Comparison of ENCODE assay signal across 1 cellular context in genomic region chr19:40611900-40612698, GRCh38.
TF ChIP-seq lines count a peak whose summit lies in the region.

No MANE protein-coding gene starts in this region.

TF ChIP-seq in HCT116, 20 proteins besides CTCF, POLR2A, EP300 and RAD21:
- TF ChIP-seq FOSL1 (IDR thresholded peaks at IDR 0.05; ENCODE audit: low read depth): no peak
- no peak for TF ChIP-seq TCF7L2 (IDR thresholded peaks at IDR 0.05; ENCODE audit: borderline replicate concordance, extremely low read depth, insufficient read depth, insufficient read length)
- no peak for TF ChIP-seq CEBPB (IDR thresholded peaks at IDR 0.05; ENCODE audit: low read depth)
- no peak for TF ChIP-seq CBX3 (IDR thresholded peaks at IDR 0.05; ENCODE audit: low read depth)
- TF ChIP-seq POLR2AphosphoS5 (IDR thresholded peaks at IDR 0.05; ENCODE audit: low read depth, low read length): no peak; the same call in 1 of the 2 replicates
- TF ChIP-seq EZH2phosphoT487 (IDR thresholded peaks at IDR 0.05; ENCODE audit: borderline replicate concordance): no peak
- TF ChIP-seq YY1 (IDR thresholded peaks at IDR 0.05; ENCODE audit: extremely low read depth, insufficient replicate concordance, low read depth, low read length): no peak
- TF ChIP-seq, protein P1, sequence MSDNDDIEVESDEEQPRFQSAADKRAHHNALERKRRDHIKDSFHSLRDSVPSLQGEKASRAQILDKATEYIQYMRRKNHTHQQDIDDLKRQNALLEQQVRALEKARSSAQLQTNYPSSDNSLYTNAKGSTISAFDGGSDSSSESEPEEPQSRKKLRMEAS (IDR thresholded peaks at IDR 0.05): no peak
- TF ChIP-seq, protein P2, sequence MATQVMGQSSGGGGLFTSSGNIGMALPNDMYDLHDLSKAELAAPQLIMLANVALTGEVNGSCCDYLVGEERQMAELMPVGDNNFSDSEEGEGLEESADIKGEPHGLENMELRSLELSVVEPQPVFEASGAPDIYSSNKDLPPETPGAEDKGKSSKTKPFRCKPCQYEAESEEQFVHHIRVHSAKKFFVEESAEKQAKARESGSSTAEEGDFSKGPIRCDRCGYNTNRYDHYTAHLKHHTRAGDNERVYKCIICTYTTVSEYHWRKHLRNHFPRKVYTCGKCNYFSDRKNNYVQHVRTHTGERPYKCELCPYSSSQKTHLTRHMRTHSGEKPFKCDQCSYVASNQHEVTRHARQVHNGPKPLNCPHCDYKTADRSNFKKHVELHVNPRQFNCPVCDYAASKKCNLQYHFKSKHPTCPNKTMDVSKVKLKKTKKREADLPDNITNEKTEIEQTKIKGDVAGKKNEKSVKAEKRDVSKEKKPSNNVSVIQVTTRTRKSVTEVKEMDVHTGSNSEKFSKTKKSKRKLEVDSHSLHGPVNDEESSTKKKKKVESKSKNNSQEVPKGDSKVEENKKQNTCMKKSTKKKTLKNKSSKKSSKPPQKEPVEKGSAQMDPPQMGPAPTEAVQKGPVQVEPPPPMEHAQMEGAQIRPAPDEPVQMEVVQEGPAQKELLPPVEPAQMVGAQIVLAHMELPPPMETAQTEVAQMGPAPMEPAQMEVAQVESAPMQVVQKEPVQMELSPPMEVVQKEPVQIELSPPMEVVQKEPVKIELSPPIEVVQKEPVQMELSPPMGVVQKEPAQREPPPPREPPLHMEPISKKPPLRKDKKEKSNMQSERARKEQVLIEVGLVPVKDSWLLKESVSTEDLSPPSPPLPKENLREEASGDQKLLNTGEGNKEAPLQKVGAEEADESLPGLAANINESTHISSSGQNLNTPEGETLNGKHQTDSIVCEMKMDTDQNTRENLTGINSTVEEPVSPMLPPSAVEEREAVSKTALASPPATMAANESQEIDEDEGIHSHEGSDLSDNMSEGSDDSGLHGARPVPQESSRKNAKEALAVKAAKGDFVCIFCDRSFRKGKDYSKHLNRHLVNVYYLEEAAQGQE (IDR thresholded peaks at IDR 0.05; ENCODE audit: low read depth): no peak
- TF ChIP-seq JUND (IDR thresholded peaks at IDR 0.05): no peak
- TF ChIP-seq SP1 (IDR thresholded peaks at IDR 0.05; ENCODE audit: low read depth): no peak
- TF ChIP-seq ATF3 (IDR thresholded peaks at IDR 0.05): no peak
- TF ChIP-seq SRF (IDR thresholded peaks at IDR 0.05; ENCODE audit: low read depth): no peak
- TF ChIP-seq ZBTB33 (IDR thresholded peaks at IDR 0.05; ENCODE audit: extremely low read depth, insufficient replicate concordance, low read length): no peak
- TF ChIP-seq ELF1 (IDR thresholded peaks at IDR 0.05; ENCODE audit: borderline replicate concordance, low read depth): no peak
- no peak for TF ChIP-seq SIN3A (IDR thresholded peaks at IDR 0.05; ENCODE audit: low read depth)
- no peak for TF ChIP-seq EZH2 (IDR thresholded peaks at IDR 0.05)
- TF ChIP-seq EGR1 (IDR thresholded peaks at IDR 0.05; ENCODE audit: low read depth): no peak
- no peak for TF ChIP-seq ZNF274 (IDR thresholded peaks at IDR 0.05; ENCODE audit: low read depth, low read length)
- TF ChIP-seq ZFX (IDR thresholded peaks at IDR 0.05): no peak
